9 cellular contexts compared by ENCODE assay signal in the genomic region with DNA sequence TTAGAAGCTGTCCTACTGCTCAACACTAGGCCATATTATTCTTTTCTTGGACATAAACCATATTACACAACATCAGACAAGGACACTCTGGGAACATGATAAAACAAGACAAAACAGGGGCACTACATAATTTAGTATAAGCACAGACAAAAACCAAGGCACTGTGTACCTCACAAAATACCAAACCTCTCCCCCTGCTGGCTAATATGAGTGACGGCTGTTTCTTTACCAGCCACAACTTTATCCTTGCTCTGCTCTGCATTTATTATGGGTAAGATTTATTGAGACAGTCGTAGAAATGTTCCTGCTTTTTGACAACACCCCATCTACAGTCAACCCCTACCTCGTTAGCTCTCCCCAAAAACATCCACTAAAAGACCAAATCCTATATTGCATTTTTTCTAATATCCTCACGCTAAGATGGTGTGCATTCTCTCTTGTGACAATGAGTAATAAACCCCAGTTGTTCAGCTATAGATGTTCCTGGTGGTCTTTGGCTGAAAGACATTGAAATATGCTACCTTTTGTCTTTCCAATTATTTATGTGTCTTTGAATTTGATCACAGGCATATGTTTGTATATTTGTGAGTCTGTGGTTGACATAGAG. TPM values are rescaled to one million over a fixed set of nuclear protein-coding genes. Genes with fewer than 3 reads are reported as not detected.
A peak's percentile ranks its signal among the peaks of the same experiment; 100 is the strongest.
DNase-seq lines count a peak whose midpoint lies in the region; ATAC-seq, FAIRE-seq and TF ChIP-seq lines count a peak whose summit lies in the region.
"Had no signal": no experiment of that assay in that cellular context is flagged by ENCODE, and none has a peak within 500 bp of the region (broad histone marks: within the 10 kb centered on the region; RNA-seq: fewer than 3 reads in every experiment).

No MANE protein-coding gene starts in this region.

- TF ChIP-seq CTCF in DND-41 (IDR thresholded peaks at IDR 0.05; ENCODE audit: borderline replicate concordance, extremely low read depth, low read length, poor library complexity, severe bottlenecking) (peak; percentile 65), LNCAP (IDR thresholded peaks at IDR 0.05) (peak; percentile 54), GM12878 (IDR thresholded peaks at IDR 0.05 in 2 of 3, conservative IDR thresholded peaks at IDR 0.05 in 1 of 3; ENCODE audit: control insufficient read depth in 2 of 3, extremely low read depth in 1 of 3, insufficient read depth in 1 of 3, low read depth in 3 of 3, low read length in 3 of 3) (peak; percentile 47 to 64 (median 56); a peak in 5 of 6 replicates)

- H3K4me3 Mint-ChIP-seq in memory B cell = no peak overlapping the region
- H3K4me3 Mint-ChIP-seq: central memory CD8-positive, alpha-beta T cell had no signal

- H3K79me2 ChIP-seq in DND-41 (ENCODE audit: insufficient read depth, low read length) = no peaks in the 10 kb centered on the region
- no peaks in the 10 kb centered on the region for H3K79me2 ChIP-seq in GM12878 (ENCODE audit: control insufficient read depth, insufficient read depth, low read length)

- no peaks in the 10 kb centered on the region for H3K27me3 ChIP-seq in DND-41 (ENCODE audit: insufficient read depth, low read length, poor library complexity)
- no peaks in the 10 kb centered on the region for H3K27me3 ChIP-seq in GM12878 (replicated peaks in 1 of 2; ENCODE audit: control insufficient read depth in 2 of 2, insufficient read depth in 2 of 2, low read length in 1 of 2)
- no peaks in the 10 kb centered on the region for H3K27me3 ChIP-seq in MG63

- H3K9me3 Mint-ChIP-seq in memory B cell = no peaks in the 10 kb centered on the region
- H3K9me3 Mint-ChIP-seq: central memory CD8-positive, alpha-beta T cell had no signal

- H2AFZ ChIP-seq in DND-41 (ENCODE audit: low read depth, low read length) = no peak overlapping the region
- no peak overlapping the region for H2AFZ ChIP-seq in GM12878 (ENCODE audit: control insufficient read depth, low read depth, low read length)

- H3K4me1 Mint-ChIP-seq in memory B cell = no peaks in the 10 kb centered on the region

- peak; percentile 38 for TF ChIP-seq RAD21 in GM12878 (IDR thresholded peaks at IDR 0.05; ENCODE audit: insufficient read depth, low read depth, low read length)

- TF ChIP-seq EP300 in GM12878 (IDR thresholded peaks at IDR 0.05; ENCODE audit: borderline replicate concordance in 1 of 2, control insufficient read depth in 1 of 2, low read depth in 2 of 2, low read length in 2 of 2) = no peak

- H3K27me3 Mint-ChIP-seq in memory B cell = no peaks in the 10 kb centered on the region
- H3K27me3 Mint-ChIP-seq: central memory CD8-positive, alpha-beta T cell had no signal

- no TSS peak for BruUV-seq in GM12878 (replicated peaks; lab: Mats Ljungman, UMichigan)

- H3K27ac ChIP-seq in DND-41 (ENCODE audit: low read length) (no peak overlapping the region), GM12878 (ENCODE audit: control insufficient read depth, insufficient read depth) (no peak overlapping the region)

- intact Hi-C loops in GM12878 (cut with micrococcal nuclease; ENCODE audit: unreplicated experiment) = no loop called here

- H3K36me3 Mint-ChIP-seq in memory B cell = peaks cover 17% of the 10 kb centered on the region

- POLR2A ChIA-PET in GM12878 (lab: Charles Lee) = interaction anchor here (0.6 kb wide), 1 partner anchor 108 kb away, joined by 4 read pairs; no protein-coding TSS in a partner anchor

- no peak overlapping the region for H3K9ac ChIP-seq in DND-41 (ENCODE audit: low read depth, low read length)
- H3K9ac ChIP-seq in GM12878 (ENCODE audit: control insufficient read depth, insufficient read depth, low read length) = no peak overlapping the region

- SMC1A ChIA-PET in GM12878 (lab: Charles Lee; ENCODE audit: uncharacterized antibody, unreplicated experiment) = interaction anchor here (0.7 to 3.0 kb wide), 5 partner anchors 13 to 29 kb away, joined by 3 to 11 read pairs (median 4); a partner anchor contains a TSS

- CTCF ChIA-PET in GM12878 (lab: Yijun Ruan, JAX) = interaction anchor here (0.7 to 2.6 kb wide), 10 partner anchors 9 to 300 kb away, joined by 3 to 10 read pairs (median 4); a partner anchor contains a TSS

- H3K4me3 ChIP-seq in DND-41 (ENCODE audit: low read depth in 1 of 2, low read length in 2 of 2) = no peak overlapping the region
- H3K4me3 ChIP-seq in GM12878 = no peak overlapping the region
- H3K4me3 ChIP-seq in MG63 = no peak overlapping the region

- H3K4me2 ChIP-seq in DND-41 (ENCODE audit: insufficient read depth, low read length) (no peak overlapping the region), GM12878 (ENCODE audit: control insufficient read depth, insufficient read depth) (no peak overlapping the region)

- RAD21 ChIA-PET in GM12878 (lab: Charles Lee; ENCODE audit: unreplicated experiment) = interaction anchor here (0.7 to 1.2 kb wide), 2 partner anchors 94 to 186 kb away, joined by 3 read pairs; no protein-coding TSS in a partner anchor

- in situ Hi-C loops in GM12878 (cut with MboI) = no loop called here

- H4K20me1 ChIP-seq in DND-41 (ENCODE audit: insufficient read depth, low read length) (no peaks in the 10 kb centered on the region), GM12878 (ENCODE audit: control insufficient read depth, insufficient read depth) (no peaks in the 10 kb centered on the region)

- H3K9me3 ChIP-seq in DND-41 (ENCODE audit: insufficient read depth, low read length, severe bottlenecking) (no peaks in the 10 kb centered on the region), GM12878 (replicated peaks; ENCODE audit: control insufficient read depth, insufficient read depth, low read length) (no peaks in the 10 kb centered on the region), MG63 (no peaks in the 10 kb centered on the region)

- no peak for TF ChIP-seq POLR2A in GM12878 (IDR thresholded peaks at IDR 0.05; ENCODE audit: low read depth, low read length)

- ATAC-seq in DND-41 (ENCODE audit: insufficient read depth, low read depth) (peak; percentile 70), GM12878 (peak; percentile 90), memory B cell (ENCODE audit: low read depth) (peak; percentile 50), GM21390 (IDR thresholded peaks at IDR 0.05; ENCODE audit: unreplicated experiment) (no peak)

- DNase-seq in DND-41 (no peak), GM12878 (ENCODE audit: low read depth, low spot score) (no peak), memory B cell (ENCODE audit: low spot score in 2 of 2) (no peak), NCI-H1694 (lab: John Stamatoyannopoulos, UW) (no peak), NCI-H2029 (lab: John Stamatoyannopoulos, UW) (no peak), MG63 (no peak)

- FAIRE-seq in GM12878 (lab: Jason Lieb, UNC) = no peak

- H3K27ac Mint-ChIP-seq in memory B cell = no peak overlapping the region

- H3K36me3 ChIP-seq in DND-41 (ENCODE audit: insufficient read depth, low read length) (no peaks in the 10 kb centered on the region; the same call in 1 of the 2 replicates), GM12878 (ENCODE audit: control insufficient read depth in 2 of 2, insufficient read depth in 2 of 2, low read length in 1 of 2) (peaks cover 0 to 3% of the 10 kb centered on the region in 2 experiments; a peak in 1 of 4 replicates), MG63 (no peaks in the 10 kb centered on the region)

- 36% methylated on average over 4 of the region's 4 CpGs for WGBS in GM12878 (ENCODE audit: insufficient coverage, insufficient replicate concordance, low lambda C conversion rate, missing lambda C conversion rate)

- H3K4me1 ChIP-seq in DND-41 (ENCODE audit: insufficient read depth, low read length) = no peaks in the 10 kb centered on the region
- no peaks in the 10 kb centered on the region for H3K4me1 ChIP-seq in GM12878 (ENCODE audit: control insufficient read depth, insufficient read depth, low read length)

RNA-seq across cellular contexts. Expression of a gene that starts 23.8 kb away (rescaled TPM):
- total RNA-seq in GM12878 (2013; cell fraction: nucleolus; rRNA removed) = 8.0 and 8.2 TPM in 2 replicates
- total RNA-seq in GM12878 (2014; rRNA removed) (61.9 and 66.5 TPM in 2 replicates), GM12878 (2014; rRNA removed; fragmentation: Illumina TruSeq; extraction: Trizol) (62.7 and 63.0 TPM in 2 replicates), GM12878 (2021) (47.4 and 50.6 TPM in 2 replicates)
- polyA plus RNA-seq in GM12878 (2011; ENCODE audit: low read depth) = 29.7 TPM
- polyA plus RNA-seq in GM12878 (2011; rRNA removed) (60.5 and 88.9 TPM in 2 replicates), GM12878 (2014; fragmentation: Illumina TruSeq; extraction: Trizol) (30.7 and 54.0 TPM in 2 replicates), GM12878 (2014; fragmentation: Nextera tagmentation; extraction: Ambion mirVana) (100 to 1,000 TPM; 154 to 160 TPM), GM12878 (2014; rRNA removed) (59.9 and 67.5 TPM in 2 replicates), GM12878 (2016; fragmentation: Nextera tagmentation; extraction: Ambion mirVana) (100 to 1,000 TPM in 1 of 2 experiments, 10 to 100 TPM in 1; 99.5 to 108 TPM)
- 97.4 and 113 TPM in 2 replicates for polyA plus RNA-seq in GM12878 (2011; cell fraction: cytosol; rRNA removed)
- polyA plus RNA-seq in GM12878 (2011; cell fraction: nucleus; rRNA removed) = 67.2 and 79.1 TPM in 2 replicates
- 44.1 and 52.3 TPM in 2 replicates for polyA plus RNA-seq in GM12878 (2012)
- 29.6 and 32.1 TPM in 2 replicates for polyA minus RNA-seq in GM12878 (2011; rRNA and poly(A)+ RNA removed)
- 4.9 and 5.8 TPM in 2 replicates for polyA minus RNA-seq in GM12878 (2011; cell fraction: cytosol; rRNA and poly(A)+ RNA removed)
- polyA minus RNA-seq in GM12878 (2011; cell fraction: nucleus; rRNA and poly(A)+ RNA removed) = 10.9 and 13.3 TPM in 2 replicates
- total RNA-seq in MG63 (2014; rRNA removed; shearing (Covaris generic); ENCODE audit: low replicate concordance) = 24.3 and 32.9 TPM in 2 replicates

RNA-seq across cellular contexts. Expression of a gene that starts 29.7 kb away (rescaled TPM):
- total RNA-seq in GM12878 (2013; cell fraction: nucleolus; rRNA removed) = 8.2 and 10.4 TPM in 2 replicates
- total RNA-seq in GM12878 (2014; rRNA removed) (27.4 and 32.9 TPM in 2 replicates), GM12878 (2014; rRNA removed; fragmentation: Illumina TruSeq; extraction: Trizol) (24.3 and 27.8 TPM in 2 replicates), GM12878 (2021) (28.7 and 28.8 TPM in 2 replicates)
- polyA plus RNA-seq in GM12878 (2011; ENCODE audit: low read depth) = 19.9 TPM
- polyA plus RNA-seq in GM12878 (2011; rRNA removed) (48.0 and 56.1 TPM in 2 replicates), GM12878 (2014; fragmentation: Illumina TruSeq; extraction: Trizol) (48.9 and 54.3 TPM in 2 replicates), GM12878 (2014; fragmentation: Nextera tagmentation; extraction: Ambion mirVana) (10 to 100 TPM; 12.6 to 13.4 TPM), GM12878 (2014; rRNA removed) (33.5 and 38.2 TPM in 2 replicates), GM12878 (2016; fragmentation: Nextera tagmentation; extraction: Ambion mirVana) (10 to 100 TPM; 46.2 TPM)
- 40.0 and 49.5 TPM in 2 replicates for polyA plus RNA-seq in GM12878 (2011; cell fraction: cytosol; rRNA removed)
- 22.5 and 26.5 TPM in 2 replicates for polyA plus RNA-seq in GM12878 (2011; cell fraction: nucleus; rRNA removed)
- polyA plus RNA-seq in GM12878 (2012) = 26.6 and 30.0 TPM in 2 replicates
- 20.4 and 27.6 TPM in 2 replicates for polyA minus RNA-seq in GM12878 (2011; rRNA and poly(A)+ RNA removed)
- 9.2 and 12.0 TPM in 2 replicates for polyA minus RNA-seq in GM12878 (2011; cell fraction: cytosol; rRNA and poly(A)+ RNA removed)
- 8.3 and 10.7 TPM in 2 replicates for polyA minus RNA-seq in GM12878 (2011; cell fraction: nucleus; rRNA and poly(A)+ RNA removed)
- 20.2 and 47.2 TPM in 2 replicates for total RNA-seq in MG63 (2014; rRNA removed; shearing (Covaris generic); ENCODE audit: low replicate concordance)

RNA-seq across cellular contexts. Expression of a gene that starts 38.3 kb away (rescaled TPM):
- total RNA-seq in GM12878 (2013; cell fraction: nucleolus; rRNA removed) = not detected in 2 replicates
- total RNA-seq in GM12878 (2014; rRNA removed) (not detected in 2 replicates), GM12878 (2014; rRNA removed; fragmentation: Illumina TruSeq; extraction: Trizol) (not detected in 2 replicates), GM12878 (2021) (not detected in 2 replicates)
- 0.25 TPM for polyA plus RNA-seq in GM12878 (2011; ENCODE audit: low read depth)
- polyA plus RNA-seq in GM12878 (2011; rRNA removed) (not detected in 2 replicates), GM12878 (2014; fragmentation: Illumina TruSeq; extraction: Trizol) (not detected in 2 replicates), GM12878 (2014; fragmentation: Nextera tagmentation; extraction: Ambion mirVana) (not detected), GM12878 (2014; rRNA removed) (0.04 TPM in 1 of 2 replicates, not detected in the other), GM12878 (2016; fragmentation: Nextera tagmentation; extraction: Ambion mirVana) (under 1 TPM in 1 of 2 experiments, not detected in 1; 0.11 TPM)
- not detected in 2 replicates for polyA plus RNA-seq in GM12878 (2011; cell fraction: cytosol; rRNA removed)
- not detected in 2 replicates for polyA plus RNA-seq in GM12878 (2011; cell fraction: nucleus; rRNA removed)
- polyA plus RNA-seq in GM12878 (2012) = 0.31 and 0.50 TPM in 2 replicates
- polyA minus RNA-seq in GM12878 (2011; rRNA and poly(A)+ RNA removed) = not detected in 2 replicates
- polyA minus RNA-seq in GM12878 (2011; cell fraction: cytosol; rRNA and poly(A)+ RNA removed) = not detected in 2 replicates
- not detected in 2 replicates for polyA minus RNA-seq in GM12878 (2011; cell fraction: nucleus; rRNA and poly(A)+ RNA removed)
- not detected in 2 replicates for total RNA-seq in MG63 (2014; rRNA removed; shearing (Covaris generic); ENCODE audit: low replicate concordance)
